In genomic region chr2:174038472-174038871, GRCh38 we compare ENCODE assay signal across 13 cellular contexts.
DNase-seq lines count a peak whose midpoint lies in the region; ATAC-seq, FAIRE-seq and TF ChIP-seq lines count a peak whose summit lies in the region.
"Had no signal": no experiment of that assay in that cellular context is flagged by ENCODE, and none has a peak within 500 bp of the region (broad histone marks: within the 10 kb centered on the region; RNA-seq: fewer than 3 reads in every experiment).

No MANE protein-coding gene starts in this region.

- TF ChIP-seq CTCF in PC-3 (conservative IDR thresholded peaks at IDR 0.05; ENCODE audit: low read depth, low read length) = no peak

- DNase-seq in GM18507 (ENCODE audit: extremely low spot score, insufficient read length, low read depth) = no peak
- no peak for DNase-seq in PC-3
- no peak for DNase-seq in naive B cell
- no peak for DNase-seq in H7
- DNase-seq in T-helper 1 cell = no peak
- DNase-seq in superior temporal gyrus (ENCODE audit: extremely low spot score) = no peak
- DNase-seq: DMS 273 treated with DMSO at 0.1 percent for 48 hours, GOT3, SW 1271 had no signal

- H3K9me3 ChIP-seq in PC-3 (ENCODE audit: low read length) = no peaks in the 10 kb centered on the region
- H3K9me3 ChIP-seq: vagina had no signal

- no peaks in the 10 kb centered on the region for H3K36me3 ChIP-seq in PC-3 (ENCODE audit: low read depth, low read length)
- H3K36me3 ChIP-seq in H7 (replicated peaks; ENCODE audit: control insufficient read depth, insufficient read depth, low read length) = no peaks in the 10 kb centered on the region
- H3K36me3 ChIP-seq: vagina had no signal

- POLR2A ChIA-PET in PC-3 (lab: Charles Lee; ENCODE audit: unreplicated experiment) = no interaction called here

- no peaks in the 10 kb centered on the region for H3K36me3 Mint-ChIP-seq in naive B cell

- peaks cover 24% of the 10 kb centered on the region for H3K4me1 ChIP-seq in PC-3 (ENCODE audit: insufficient read depth, low read length)

- H3K9me3 Mint-ChIP-seq in naive B cell = no peaks in the 10 kb centered on the region

- peak overlapping the region; percentile 91; the same call in 1 of the 2 replicates for H3K27ac ChIP-seq in PC-3 (ENCODE audit: low read length)

- no peak overlapping the region for H3K9ac ChIP-seq in PC-3 (ENCODE audit: low read length)

- intact Hi-C loops in PC-3 (cut with micrococcal nuclease) = loop anchor here (5.0 kb wide), 2 partner anchors 79 to 466 kb away; no protein-coding TSS in a partner anchor

- H3K4me3 ChIP-seq in PC-3 (ENCODE audit: low read length) = no peak overlapping the region
- H3K4me3 ChIP-seq in H7 (ENCODE audit: insufficient read depth, low read depth, low read length) = no peak overlapping the region
- H3K4me3 ChIP-seq: vagina had no signal

- no peak overlapping the region for H3K4me2 ChIP-seq in PC-3 (ENCODE audit: low read length)

- no peaks in the 10 kb centered on the region for H3K79me2 ChIP-seq in PC-3 (ENCODE audit: low read length)

- CTCF ChIA-PET in PC-3 (lab: Charles Lee) = no interaction called here

- no TSS peak for BruUV-seq in PC-3 (replicated peaks; lab: Mats Ljungman, UMichigan)

- H3K27me3 Mint-ChIP-seq in naive B cell = peaks cover 0 to 12% (median 9%) of the 10 kb centered on the region in 3 donors

- H3K27me3 ChIP-seq in PC-3 (ENCODE audit: low read length) (no peaks in the 10 kb centered on the region), H7 (ENCODE audit: control insufficient read depth, insufficient read depth, low read length) (no peaks in the 10 kb centered on the region)
- H3K27me3 ChIP-seq: vagina had no signal

- no peak overlapping the region for H2AFZ ChIP-seq in PC-3 (ENCODE audit: low read length)

- H3F3A ChIP-seq in PC-3 (ENCODE audit: low read length, unreplicated experiment) = no peaks in the 10 kb centered on the region

- no peaks in the 10 kb centered on the region for H4K20me1 ChIP-seq in PC-3 (ENCODE audit: low read length)

- no peaks in the 10 kb centered on the region for H3K9me2 ChIP-seq in PC-3 (replicated peaks; ENCODE audit: low read length)

- peak overlapping the region in 1 of 8 donors; percentile 17 for H3K4me3 Mint-ChIP-seq in naive B cell

- H3K4me1 Mint-ChIP-seq in naive B cell = peaks cover 13 to 19% (median 14%) of the 10 kb centered on the region in 3 donors

- H3K27ac Mint-ChIP-seq in naive B cell = peak overlapping the region; percentile 13 to 97 (median 94)

- ATAC-seq in HG02642 (IDR thresholded peaks at IDR 0.05; ENCODE audit: poor library complexity, unreplicated experiment) (peak; percentile 34), PC-3 (no peak), naive B cell (ENCODE audit: low read depth in 2 of 2) (no peak), GM19455 (IDR thresholded peaks at IDR 0.05; ENCODE audit: unreplicated experiment) (no peak)

- FAIRE-seq in GM18507 (lab: Jason Lieb, UNC) = peak; percentile 31
- FAIRE-seq: astrocyte had no signal
